In genomic region chr10:119754936-119755335, GRCh38 we compare ENCODE assay signal across 12 cellular contexts. TPM values are rescaled to one million over a fixed set of nuclear protein-coding genes. Genes with fewer than 3 reads are reported as not detected.
DNase-seq lines count a peak whose midpoint lies in the region; ATAC-seq and TF ChIP-seq lines count a peak whose summit lies in the region.
"Had no signal": no experiment of that assay in that cellular context is flagged by ENCODE, and none has a peak within 500 bp of the region (broad histone marks: within the 10 kb centered on the region; RNA-seq: fewer than 3 reads in every experiment).

No MANE protein-coding gene starts in this region.

- no peak overlapping the region for H3K4me3 Mint-ChIP-seq in osteocyte (ENCODE audit: unreplicated experiment)

- no peak for TF ChIP-seq EP300 in transverse colon (IDR thresholded peaks at IDR 0.05; ENCODE audit: low read depth)

- H3K4me1 Mint-ChIP-seq in osteocyte (ENCODE audit: unreplicated experiment): peaks cover 34% of the 10 kb centered on the region

- no peak for TF ChIP-seq POLR2A in transverse colon (IDR thresholded peaks at IDR 0.05)

- H3K36me3 Mint-ChIP-seq in osteocyte (ENCODE audit: unreplicated experiment): no peaks in the 10 kb centered on the region

- no peaks in the 10 kb centered on the region for H3K27me3 Mint-ChIP-seq in osteocyte (ENCODE audit: unreplicated experiment)

- intact Hi-C loops in transverse colon (cut with DNase I; ENCODE audit: low total_unique reads): no loop called here

- in situ Hi-C loops in transverse colon (cut with MboI; ENCODE audit: low pct_ligation_motif_present in 1 of 4, low pct_unique_long_range_greater_than_20kb in 1 of 4, low sequenced_read_pairs in 3 of 4): loop anchor here in 2 of 4 donors (10.0 to 25.0 kb wide), 2 partner anchors 100 to 107 kb away; partner anchors contain the start of gene MCMBP (in 1 of the 2)

- H3K27me3 ChIP-seq in SJSA1 (replicated peaks): no peaks in the 10 kb centered on the region
- no peaks in the 10 kb centered on the region for H3K27me3 ChIP-seq in transverse colon

- 78 to 80% methylated on average over 4 of the region's 4 CpGs for WGBS in transverse colon (ENCODE audit: low coverage in 1 of 2), 2 donors

- H3K4me3 ChIP-seq in SJSA1 (no peak overlapping the region), transverse colon (no peak overlapping the region)

- H3K4me1 ChIP-seq in SJSA1 (replicated peaks) (peaks cover 60% of the 10 kb centered on the region), transverse colon (no peaks in the 10 kb centered on the region)

- DNase-seq in SJSA1 (ENCODE audit: low read depth in 1 of 2, low spot score in 2 of 2) (no peak), caudate nucleus (lab: John Stamatoyannopoulos, UW) (peak in 28 of 61 donors; percentile 7 to 78 (median 31)), osteocyte (ENCODE audit: extremely low spot score, unreplicated experiment) (no peak), transverse colon (no peak), COR-L47 (lab: John Stamatoyannopoulos, UW) (no peak)
- DNase-seq in stimulated activated CD8-positive, alpha-beta memory T cell treated with anti-CD3 and anti-CD28 coated beads, Interleukin-4, amount 100 ng/mL, for 48 hours: no peak
- DNase-seq: Karpas-422, MM.1S, NCI-H1092 treated with DMSO at 0.1 percent for 48 hours had no signal

- H3K9me3 Mint-ChIP-seq in osteocyte (ENCODE audit: unreplicated experiment): no peaks in the 10 kb centered on the region

- H3K27ac Mint-ChIP-seq in osteocyte (ENCODE audit: unreplicated experiment): peak overlapping the region; percentile 15

- peaks cover 6% of the 10 kb centered on the region; the same call in 1 of the 2 replicates for H3K36me3 ChIP-seq in SJSA1
- H3K36me3 ChIP-seq in transverse colon: no peaks in the 10 kb centered on the region

- H3K27ac ChIP-seq in SJSA1 (peak overlapping the region; percentile 31), caudate nucleus (ENCODE audit: low read depth, low read length) (peak overlapping the region; percentile 3), transverse colon (peak overlapping the region in 3 of 4 donors; percentile 25 to 35 (median 31))
- H3K27ac ChIP-seq: C4-2B had no signal

- no peak for TF ChIP-seq CTCF in osteocyte (IDR thresholded peaks at IDR 0.05)
- TF ChIP-seq CTCF in transverse colon (IDR thresholded peaks at IDR 0.05): no peak

- H3K9me3 ChIP-seq in SJSA1 (replicated peaks): no peaks in the 10 kb centered on the region
- no peaks in the 10 kb centered on the region for H3K9me3 ChIP-seq in transverse colon

- no peak for ATAC-seq in HG02970 (IDR thresholded peaks at IDR 0.05; ENCODE audit: low FRiP score, unreplicated experiment)
- ATAC-seq: Panc1 had no signal

RNA-seq across cellular contexts. Expression of gene INPP5F, which starts 29.1 kb away (rescaled TPM):
- 39.9 and 46.3 TPM in 2 replicates for total RNA-seq in SJSA1 (2014; rRNA removed; shearing (Covaris generic))
- total RNA-seq in osteocyte: 36.8 and 38.6 TPM in 2 replicates
- total RNA-seq in transverse colon: 10 to 100 TPM; 11.6 to 24.6 (median 16.6) TPM
